15 cellular contexts compared by ENCODE assay signal in genomic region chr5:16871746-16872339, GRCh38.
DNase-seq lines count a peak whose midpoint lies in the region; ATAC-seq, FAIRE-seq and TF ChIP-seq lines count a peak whose summit lies in the region.
"Had no signal": no experiment of that assay in that cellular context is flagged by ENCODE, and none has a peak within 500 bp of the region (broad histone marks: within the 10 kb centered on the region; RNA-seq: fewer than 3 reads in every experiment).

No MANE protein-coding gene starts in this region.

- CTCF ChIA-PET in endothelial cell of umbilical vein (lab: Charles Lee) = interaction anchor here (1.2 kb wide), 1 partner anchor 18 kb away, joined by 3 read pairs; no protein-coding TSS in a partner anchor

- no peak overlapping the region for H3K9ac ChIP-seq in endothelial cell of umbilical vein (replicated peaks; ENCODE audit: extremely low read depth, insufficient read depth, low read length)
- H3K9ac ChIP-seq: BLaER1 had no signal

- no peak for TF ChIP-seq EP300 in transverse colon (IDR thresholded peaks at IDR 0.05; ENCODE audit: low read depth)

- FAIRE-seq in endothelial cell of umbilical vein (lab: Jason Lieb, UNC) = peak; percentile 37
- FAIRE-seq: G401.6, small intestine had no signal

- intact Hi-C loops in endothelial cell of umbilical vein (cut with micrococcal nuclease) = no loop called here
- intact Hi-C loops in psoas muscle (cut with DNase I) = no loop called here
- intact Hi-C loops in transverse colon (cut with DNase I; ENCODE audit: low total_unique reads) = no loop called here

- no peak overlapping the region for H2AFZ ChIP-seq in endothelial cell of umbilical vein (ENCODE audit: low read depth, low read length)

- H3K4me1 ChIP-seq in endothelial cell of umbilical vein (ENCODE audit: control insufficient read depth, extremely low read depth, insufficient read depth, low read length) = no peaks in the 10 kb centered on the region
- no peaks in the 10 kb centered on the region for H3K4me1 ChIP-seq in psoas muscle
- peaks cover 0 to 8% (median 5%) of the 10 kb centered on the region in 4 donors for H3K4me1 ChIP-seq in transverse colon
- H3K4me1 ChIP-seq: BLaER1 had no signal

- H3K9me3 ChIP-seq in MG63 = peaks cover 11% of the 10 kb centered on the region; the same call in 1 of the 2 replicates
- no peaks in the 10 kb centered on the region for H3K9me3 ChIP-seq in endothelial cell of umbilical vein (replicated peaks; ENCODE audit: control insufficient read depth, insufficient read depth, low read length)
- no peaks in the 10 kb centered on the region for H3K9me3 ChIP-seq in psoas muscle
- no peaks in the 10 kb centered on the region for H3K9me3 ChIP-seq in transverse colon

- H3K36me3 ChIP-seq in MG63 (peaks cover 82% of the 10 kb centered on the region), endothelial cell of umbilical vein (ENCODE audit: control insufficient read depth in 2 of 2, extremely low read depth in 1 of 2, insufficient read depth in 2 of 2, low read length in 2 of 2) (peaks cover 12 to 31% of the 10 kb centered on the region in 2 experiments), psoas muscle (ENCODE audit: insufficient read depth in 1 of 2, low read depth in 1 of 2) (no peaks in the 10 kb centered on the region), transverse colon (no peaks in the 10 kb centered on the region)
- H3K36me3 ChIP-seq: BLaER1 had no signal

- no peak overlapping the region for H3K4me3 ChIP-seq in MG63
- no peak overlapping the region for H3K4me3 ChIP-seq in endothelial cell of umbilical vein (replicated peaks in 1 of 3; ENCODE audit: insufficient read depth in 1 of 3, low read depth in 1 of 3, low read length in 3 of 3)
- no peak overlapping the region for H3K4me3 ChIP-seq in psoas muscle
- no peak overlapping the region for H3K4me3 ChIP-seq in transverse colon
- H3K4me3 ChIP-seq: BLaER1 had no signal

- no peaks in the 10 kb centered on the region for H3K27me3 ChIP-seq in MG63
- no peaks in the 10 kb centered on the region for H3K27me3 ChIP-seq in endothelial cell of umbilical vein (ENCODE audit: control insufficient read depth in 2 of 2, insufficient read depth in 2 of 2, low read length in 2 of 2)
- H3K27me3 ChIP-seq in psoas muscle (ENCODE audit: insufficient read depth in 3 of 3, low read length in 2 of 3) = no peaks in the 10 kb centered on the region
- no peaks in the 10 kb centered on the region for H3K27me3 ChIP-seq in transverse colon
- H3K27me3 ChIP-seq: BLaER1 had no signal

- POLR2A ChIA-PET in endothelial cell of umbilical vein (lab: Charles Lee) = no interaction called here

- DNase-seq in AG08395 (ENCODE audit: low spot score) = peak; percentile 80
- DNase-seq in MG63 = peak; percentile 66
- no peak for DNase-seq in endothelial cell of umbilical vein (ENCODE audit: low read depth, low spot score)
- no peak for DNase-seq in psoas muscle
- DNase-seq in transverse colon = no peak
- DNase-seq in superior temporal gyrus (ENCODE audit: extremely low spot score) = no peak
- DNase-seq in NCI-H524 (lab: John Stamatoyannopoulos, UW) = no peak
- DNase-seq: activated CD4-positive, alpha-beta T cell treated with anti-CD3 and anti-CD28 coated beads for 4 hours; KBM-7; naive thymus-derived CD4-positive, alpha-beta T cell; small intestine; T-helper 1 cell had no signal

- no peaks in the 10 kb centered on the region for H3K9me1 ChIP-seq in endothelial cell of umbilical vein (replicated peaks; ENCODE audit: control insufficient read depth, extremely low read depth, insufficient read depth, low read length)

- WGBS in psoas muscle, 3 donors = 62 to 84% (median 67%) methylated on average over 4 of the region's 4 CpGs
- WGBS in transverse colon (ENCODE audit: low coverage in 1 of 2), 2 donors = 76 to 77% methylated on average over 3 to 4 of the region's 4 CpGs

- no peak for TF ChIP-seq POLR2A in endothelial cell of umbilical vein (IDR thresholded peaks at IDR 0.05; ENCODE audit: low read depth, low read length)
- TF ChIP-seq POLR2A in transverse colon (IDR thresholded peaks at IDR 0.05) = no peak

- TF ChIP-seq CTCF in endothelial cell of umbilical vein (IDR thresholded peaks at IDR 0.05; ENCODE audit: extremely low read depth in 1 of 2, insufficient read depth in 1 of 2, low read depth in 1 of 2, low read length in 2 of 2) (no peak), psoas muscle (IDR thresholded peaks at IDR 0.05) (no peak), transverse colon (IDR thresholded peaks at IDR 0.05) (no peak)

- no peak overlapping the region for H3K27ac ChIP-seq in endothelial cell of umbilical vein (ENCODE audit: insufficient read depth, low read depth, low read length)
- peak overlapping the region; percentile 23 for H3K27ac ChIP-seq in psoas muscle
- H3K27ac ChIP-seq in transverse colon = peak overlapping the region in 2 of 4 donors; percentile 16 to 25
- H3K27ac ChIP-seq: BLaER1 had no signal

- ATAC-seq in psoas muscle = peak in 3 of 4 donors; percentile 51 to 73 (median 59)
- no peak for ATAC-seq in HG03108 (IDR thresholded peaks at IDR 0.05; ENCODE audit: unreplicated experiment)
- ATAC-seq: naive thymus-derived CD4-positive, alpha-beta T cell had no signal

- in situ Hi-C loops in transverse colon (cut with MboI; ENCODE audit: low pct_ligation_motif_present in 1 of 4, low pct_unique_long_range_greater_than_20kb in 1 of 4, low sequenced_read_pairs in 3 of 4) = no loop called here

- dilution Hi-C loops in endothelial cell of umbilical vein (cut with MboI; ENCODE audit: extremely low pct_ligation_motif_present, low sequenced_read_pairs) = no loop called here

- no peak overlapping the region for H3K4me2 ChIP-seq in endothelial cell of umbilical vein (ENCODE audit: insufficient read depth, low read length)
- H3K4me2 ChIP-seq: BLaER1 had no signal

- BruUV-seq in endothelial cell of umbilical vein (replicated peaks; lab: Mats Ljungman, UMichigan) = no TSS peak

- H4K20me1 ChIP-seq in endothelial cell of umbilical vein (replicated peaks; ENCODE audit: control insufficient read depth, extremely low read depth, insufficient read depth, low read length) = peaks cover 13% of the 10 kb centered on the region
- H4K20me1 ChIP-seq: BLaER1 had no signal

- peaks cover 96% of the 10 kb centered on the region for H3K79me2 ChIP-seq in endothelial cell of umbilical vein (ENCODE audit: control insufficient read depth, insufficient read depth, low read length)

TF ChIP-seq in endothelial cell of umbilical vein, 7 proteins besides CTCF, POLR2A, EP300 and RAD21:
- no peak for TF ChIP-seq JUN (IDR thresholded peaks at IDR 0.05; ENCODE audit: borderline replicate concordance, insufficient read depth, insufficient read length, low read depth)
- no peak for TF ChIP-seq EZH2 (IDR thresholded peaks at IDR 0.05; ENCODE audit: borderline replicate concordance, low read depth, low read length, severe bottlenecking)
- TF ChIP-seq POLR2AphosphoS5 (IDR thresholded peaks at IDR 0.05; ENCODE audit: insufficient read depth, low read depth, low read length) = no peak
- no peak for TF ChIP-seq MAX (IDR thresholded peaks at IDR 0.05; ENCODE audit: insufficient read depth, insufficient read length)
- TF ChIP-seq MYC (IDR thresholded peaks at IDR 0.05; ENCODE audit: low read depth, low read length) = no peak
- TF ChIP-seq GATA2 (IDR thresholded peaks at IDR 0.05; ENCODE audit: insufficient read depth, insufficient read length, low read depth, low read length) = no peak
- no peak for TF ChIP-seq FOS (IDR thresholded peaks at IDR 0.05; ENCODE audit: borderline replicate concordance, insufficient read depth, low read length)

Comparison
In these comparisons a context has a peak if more than half of its experiments do, and no peak if none do; other contexts are left out.
1. DNase-seq: peak in AG08395 (single experiment) and MG63 (single experiment); none in endothelial cell of umbilical vein (single experiment), psoas muscle (0 of 2), transverse colon (single experiment), superior temporal gyrus (single experiment) and NCI-H524 (0 of 2).